In the genomic region with DNA sequence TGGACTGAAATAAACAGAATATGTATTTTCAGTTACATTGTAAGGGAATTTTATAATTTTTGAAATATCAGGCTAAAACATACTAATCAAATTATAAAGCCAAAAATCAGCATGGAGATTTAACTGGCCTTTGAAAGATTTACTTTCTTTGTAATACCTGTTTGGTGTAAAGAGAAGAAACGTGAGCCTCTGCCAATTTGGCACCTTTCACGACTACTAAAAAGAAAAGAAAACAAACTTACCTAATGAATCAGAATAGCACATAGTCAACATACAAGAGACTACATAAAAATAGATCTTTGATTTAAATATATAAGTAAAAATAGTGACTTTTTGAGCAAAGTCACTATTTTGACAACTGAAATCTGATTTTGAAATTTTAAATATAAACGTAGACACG, we compare ENCODE assay signal across 5 cellular contexts.
"Had no signal": no experiment of that assay in that cellular context is flagged by ENCODE, and none has a peak within 500 bp of the region (broad histone marks: within the 10 kb centered on the region; RNA-seq: fewer than 3 reads in every experiment).

No MANE protein-coding gene starts in this region.

- H3K4me1 Mint-ChIP-seq: GM23338, H9 had no signal

- DNase-seq: H9, HCEC 1CT, IMR-90 had no signal

- H3K9me3 Mint-ChIP-seq: GM23338, H9 had no signal

- H3K4me3 ChIP-seq: GM23338, K562 had no signal

- ATAC-seq: GM23338, K562 had no signal

- H3K4me3 Mint-ChIP-seq: GM23338, H9 had no signal
